12 cellular contexts compared by ENCODE assay signal in the genomic region with DNA sequence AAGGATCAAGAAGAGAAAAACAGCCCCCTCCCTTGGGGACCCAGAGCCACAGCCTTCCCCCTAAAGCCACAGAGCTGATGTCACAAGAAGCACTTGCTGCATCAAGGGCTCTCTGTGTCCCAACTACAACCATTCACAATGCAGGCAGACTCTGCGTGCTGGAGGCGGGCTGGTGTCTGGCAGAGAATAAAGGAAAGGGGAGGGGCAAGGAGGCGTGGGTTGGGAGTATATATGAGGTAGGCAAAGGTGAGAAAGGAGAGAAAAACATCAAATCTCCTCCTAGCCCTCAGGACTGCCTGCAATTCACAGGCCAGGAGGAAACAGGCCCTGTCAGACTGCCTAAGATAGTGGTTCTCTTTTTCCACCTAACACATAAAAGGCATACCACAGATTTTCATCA. TPM values are rescaled to one million over a fixed set of nuclear protein-coding genes. Genes with fewer than 3 reads are reported as not detected.
DNase-seq lines count a peak whose midpoint lies in the region; ATAC-seq and TF ChIP-seq lines count a peak whose summit lies in the region.
"Had no signal": no experiment of that assay in that cellular context is flagged by ENCODE, and none has a peak within 500 bp of the region (broad histone marks: within the 10 kb centered on the region; RNA-seq: fewer than 3 reads in every experiment).

No MANE protein-coding gene starts in this region.

- DNase-seq in NCI-H1417 (lab: John Stamatoyannopoulos, UW) (peak in 2 of 3 experiments; percentile 5 to 23), NCI-H1417 treated with DMSO at 0.1 percent for 48 hours (lab: John Stamatoyannopoulos, UW) (no peak), islet precursor cell (peak; percentile 83), NCI-H1048 (lab: John Stamatoyannopoulos, UW) (no peak), type B pancreatic cell (ENCODE audit: extremely low spot score, unreplicated experiment) (no peak)
- DNase-seq in activated CD8-positive, alpha-beta memory T cell treated with anti-CD3 and anti-CD28 coated beads, Interleukin-2, amount 50 U/mL, for 1 hour (ENCODE audit: extremely low read depth) = peak; percentile 43
- DNase-seq in stimulated activated CD8-positive, alpha-beta memory T cell treated with anti-CD3 and anti-CD28 coated beads, Interleukin-7, amount 100 ng/mL, for 48 hours (ENCODE audit: extremely low read depth in 1 of 2, low read depth in 1 of 2) = peak; percentile 19 to 57
- DNase-seq: KG1 had no signal

- H3K4me3 Mint-ChIP-seq in type B pancreatic cell = no peak overlapping the region
- H3K4me3 Mint-ChIP-seq: brain had no signal

- no peaks in the 10 kb centered on the region for H3K36me3 Mint-ChIP-seq in type B pancreatic cell
- H3K36me3 Mint-ChIP-seq: brain had no signal

- no peak for TF ChIP-seq CTCF in type B pancreatic cell (conservative IDR thresholded peaks at IDR 0.05)

- ATAC-seq in GM19395 (IDR thresholded peaks at IDR 0.05; ENCODE audit: unreplicated experiment) = no peak

- no peak overlapping the region for H3K27ac Mint-ChIP-seq in type B pancreatic cell
- H3K27ac Mint-ChIP-seq: brain had no signal

- H3K4me1 Mint-ChIP-seq in type B pancreatic cell (ENCODE audit: unreplicated experiment) = peaks cover 12% of the 10 kb centered on the region

- H3K9me3 Mint-ChIP-seq in type B pancreatic cell = no peaks in the 10 kb centered on the region
- H3K9me3 Mint-ChIP-seq: brain had no signal

- H3K27me3 Mint-ChIP-seq in type B pancreatic cell = no peaks in the 10 kb centered on the region

RNA-seq across cellular contexts. Expression of gene IHH, which starts 48.7 kb away (rescaled TPM):
- total RNA-seq in type B pancreatic cell (ENCODE audit: low replicate concordance) = 10.8 and 13.8 TPM in 2 replicates
- total RNA-seq: osteocyte, urinary bladder had no signal

RNA-seq across cellular contexts. Expression of gene NHEJ1, which starts 51.1 kb away (rescaled TPM):
- 17.9 and 19.6 TPM in 2 replicates for total RNA-seq in type B pancreatic cell (ENCODE audit: low replicate concordance)

Comparison
In these comparisons a context has a peak if more than half of its experiments do, and no peak if none do; other contexts are left out.
1. DNase-seq: peak in NCI-H1417 (2 of 3), activated CD8-positive, alpha-beta memory T cell treated with anti-CD3 and anti-CD28 coated beads, Interleukin-2, amount 50 U/mL, for 1 hour (single experiment), islet precursor cell (single experiment) and stimulated activated CD8-positive, alpha-beta memory T cell treated with anti-CD3 and anti-CD28 coated beads, Interleukin-7, amount 100 ng/mL, for 48 hours (2 of 2); none in NCI-H1417 treated with DMSO at 0.1 percent for 48 hours (single experiment), NCI-H1048 (single experiment) and type B pancreatic cell (single experiment).